Comparison of ENCODE assay signal across 35 cellular contexts in the genomic region with DNA sequence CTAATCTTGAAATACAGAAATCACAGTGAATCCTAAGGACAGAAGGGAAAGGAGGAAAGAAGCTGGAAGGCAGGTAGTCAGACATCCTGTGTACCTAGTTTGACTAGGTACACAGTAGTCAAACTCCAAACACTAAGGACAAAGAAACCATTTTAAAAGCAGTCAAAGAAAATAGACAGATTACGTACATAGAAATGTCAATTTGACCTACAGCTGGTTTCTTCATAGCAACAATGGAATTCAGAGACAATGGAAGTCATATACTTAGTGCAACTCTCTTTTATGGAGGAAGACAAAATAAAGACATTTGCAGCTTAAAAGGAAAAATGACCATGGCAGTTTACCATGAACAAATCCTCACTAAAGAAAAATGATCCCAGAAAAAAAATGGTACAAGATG.
DNase-seq lines count a peak whose midpoint lies in the region; ATAC-seq, FAIRE-seq and TF ChIP-seq lines count a peak whose summit lies in the region.
"Had no signal": no experiment of that assay in that cellular context is flagged by ENCODE, and none has a peak within 500 bp of the region (broad histone marks: within the 10 kb centered on the region; RNA-seq: fewer than 3 reads in every experiment).

No MANE protein-coding gene starts in this region.

- DNase-seq in HepG2 (ENCODE audit: low spot score) (no peak), right lobe of liver (no peak), WTC11 (ENCODE audit: low spot score) (no peak), astrocyte (ENCODE audit: low read depth) (no peak), HT-29 (ENCODE audit: low spot score) (no peak)
- DNase-seq in stimulated activated naive B cell treated with anti-CD40 and anti-IgM and Interleukin-4, amounts not matched to agents 10 μg/mL and 1 μg/mL and 100 μg/mL, for 72 hours: no peak
- DNase-seq: 8988T; ACHN; AML-193; BE2C; C1 segment of cervical spinal cord; Caco-2; Calu3; CD4-positive, alpha-beta memory T cell; CD4-positive, alpha-beta T cell; CD4-positive, CD25-positive, alpha-beta regulatory T cell; CD8-positive, alpha-beta memory T cell; CD8-positive, alpha-beta T cell; COR-L47; DMS 273 treated with DMSO at 0.1 percent for 48 hours; DMS153; DMS53; DMS79; DMS79 treated with DMSO at 0.1 percent for 48 hours; DND-41; EL had no signal

- in situ Hi-C loops in HepG2 (cut with HindIII; ENCODE audit: extremely low pct_ligation_motif_present, low pct_unique_long_range_greater_than_20kb): no loop called here

- H3K36me3 Mint-ChIP-seq in WTC11 (no peaks in the 10 kb centered on the region), astrocyte (ENCODE audit: low read depth, unreplicated experiment) (no peaks in the 10 kb centered on the region)
- H3K36me3 Mint-ChIP-seq in stimulated activated naive B cell treated with anti-CD40 and anti-IgM and Interleukin-4, amounts not matched to agents 10 μg/mL and 1 μg/mL and 100 μg/mL, for 72 hours: peaks cover 16 to 37% of the 10 kb centered on the region in 2 donors
- H3K36me3 Mint-ChIP-seq: CD4-positive, CD25-positive, alpha-beta regulatory T cell had no signal

- TF ChIP-seq RAD21 in HepG2 (CRISPR knock-in tag; IDR thresholded peaks at IDR 0.05): no peak

- FAIRE-seq in HepG2 (lab: Jason Lieb, UNC) (no peak), astrocyte (lab: Jason Lieb, UNC) (peak; percentile 5)
- FAIRE-seq: A204.1, A549, D721Med had no signal

- BruUV-seq in HepG2 (replicated peaks; lab: Mats Ljungman, UMichigan): no TSS peak

- H3K4me3 Mint-ChIP-seq in WTC11 (no peak overlapping the region), astrocyte (ENCODE audit: unreplicated experiment) (no peak overlapping the region)
- H3K4me3 Mint-ChIP-seq in stimulated activated naive B cell treated with anti-CD40 and anti-IgM and Interleukin-4, amounts not matched to agents 10 μg/mL and 1 μg/mL and 100 μg/mL, for 72 hours: no peak overlapping the region
- H3K4me3 Mint-ChIP-seq: B cell; CD14-positive monocyte; CD4-positive, alpha-beta memory T cell; CD4-positive, alpha-beta T cell; CD4-positive, CD25-positive, alpha-beta regulatory T cell; CD8-positive, alpha-beta memory T cell; CD8-positive, alpha-beta T cell had no signal

- no peak overlapping the region for H3K27ac ChIP-seq in HepG2 (ENCODE audit: extremely low read length, insufficient read depth, low read length)
- no peak overlapping the region for H3K27ac ChIP-seq in right lobe of liver
- H3K27ac ChIP-seq in astrocyte (ENCODE audit: low read depth, low read length): no peak overlapping the region
- H3K27ac ChIP-seq: 22Rv1; A549; BLaER1; BLaER1 treated with 17β-estradiol and CSF1 and Interleukin-3, amounts not matched to agents 10 nM and 100 nM; C4-2B had no signal

- H2AFZ ChIP-seq in HepG2 (ENCODE audit: low read length) (no peak overlapping the region), astrocyte (ENCODE audit: low read depth, low read length) (no peak overlapping the region)

- H3K4me3 ChIP-seq in HepG2 (replicated peaks in 1 of 3; ENCODE audit: insufficient read depth in 1 of 3, low read depth in 2 of 3, low read length in 3 of 3) (no peak overlapping the region), right lobe of liver (no peak overlapping the region), astrocyte (ENCODE audit: insufficient read depth, low read depth, low read length) (no peak overlapping the region)
- H3K4me3 ChIP-seq: A549; BLaER1; BLaER1 treated with 17β-estradiol and CSF1 and Interleukin-3, amounts not matched to agents 10 nM and 100 nM had no signal

- H3K27ac Mint-ChIP-seq in WTC11 (no peak overlapping the region), astrocyte (ENCODE audit: unreplicated experiment) (no peak overlapping the region)
- no peak overlapping the region for H3K27ac Mint-ChIP-seq in stimulated activated naive B cell treated with anti-CD40 and anti-IgM and Interleukin-4, amounts not matched to agents 10 μg/mL and 1 μg/mL and 100 μg/mL, for 72 hours
- H3K27ac Mint-ChIP-seq: B cell; CD14-positive monocyte; CD4-positive, alpha-beta memory T cell; CD4-positive, alpha-beta T cell; CD4-positive, CD25-positive, alpha-beta regulatory T cell; CD8-positive, alpha-beta memory T cell; CD8-positive, alpha-beta T cell had no signal

- intact Hi-C loops in HepG2 (cut with micrococcal nuclease; ENCODE audit: unreplicated experiment): no loop called here
- intact Hi-C loops in right lobe of liver (cut with DNase I): no loop called here

- H3K27me3 Mint-ChIP-seq in WTC11 (ENCODE audit: low read depth): no peaks in the 10 kb centered on the region
- H3K27me3 Mint-ChIP-seq in astrocyte (ENCODE audit: low read depth, unreplicated experiment): peaks cover 6% of the 10 kb centered on the region
- no peaks in the 10 kb centered on the region for H3K27me3 Mint-ChIP-seq in stimulated activated naive B cell treated with anti-CD40 and anti-IgM and Interleukin-4, amounts not matched to agents 10 μg/mL and 1 μg/mL and 100 μg/mL, for 72 hours
- H3K27me3 Mint-ChIP-seq: B cell; CD4-positive, alpha-beta memory T cell; CD4-positive, alpha-beta T cell; CD8-positive, alpha-beta memory T cell had no signal

- H3K4me2 ChIP-seq in HepG2 (ENCODE audit: low read depth, low read length): no peak overlapping the region
- no peak overlapping the region for H3K4me2 ChIP-seq in astrocyte (ENCODE audit: low read length)
- H3K4me2 ChIP-seq: A549; BLaER1; BLaER1 treated with 17β-estradiol and CSF1 and Interleukin-3, amounts not matched to agents 10 nM and 100 nM had no signal

- TF ChIP-seq EP300 in HepG2 (IDR thresholded peaks at IDR 0.05; ENCODE audit: low read depth in 2 of 2, low read length in 2 of 2): no peak
- TF ChIP-seq EP300 in HepG2 (CRISPR knock-in tag; IDR thresholded peaks at IDR 0.05; ENCODE audit: borderline replicate concordance): no peak

- POLR2A ChIA-PET in HepG2 (lab: Yijun Ruan, JAX): no interaction called here
- POLR2A ChIA-PET in WTC11 (lab: Charles Lee): no interaction called here

- ATAC-seq in HepG2 (no peak), right lobe of liver (no peak), WTC11 (no peak)
- ATAC-seq in stimulated activated naive B cell treated with anti-CD40 and anti-IgM and Interleukin-4, amounts not matched to agents 10 μg/mL and 1 μg/mL and 100 μg/mL, for 72 hours (replicated peaks): no peak
- ATAC-seq: A549; CD8-positive, alpha-beta T cell had no signal

- no peaks in the 10 kb centered on the region for H3K36me3 ChIP-seq in HepG2 (replicated peaks in 1 of 2; ENCODE audit: control insufficient read depth in 1 of 2, insufficient read depth in 2 of 2, low read length in 2 of 2)
- H3K36me3 ChIP-seq in right lobe of liver: peaks cover 0 to 17% (median under 1%) of the 10 kb centered on the region in 4 donors
- H3K36me3 ChIP-seq in astrocyte (ENCODE audit: insufficient read depth, low read length): no peaks in the 10 kb centered on the region
- H3K36me3 ChIP-seq: BE2C, BLaER1 had no signal

- H3K27me3 ChIP-seq in HepG2 (ENCODE audit: control insufficient read depth in 1 of 2, insufficient read depth in 2 of 2, low read length in 2 of 2) (no peaks in the 10 kb centered on the region), right lobe of liver (no peaks in the 10 kb centered on the region), astrocyte (ENCODE audit: insufficient read depth, low read length) (no peaks in the 10 kb centered on the region)
- H3K27me3 ChIP-seq: BLaER1; BLaER1 treated with 17β-estradiol and CSF1 and Interleukin-3, amounts not matched to agents 10 nM and 100 nM had no signal

- TF ChIP-seq CTCF in HepG2 (CRISPR knock-in tag; IDR thresholded peaks at IDR 0.05) (no peak), right lobe of liver (IDR thresholded peaks at IDR 0.05) (no peak), WTC11 (IDR thresholded peaks at IDR 0.05) (no peak), astrocyte (IDR thresholded peaks at IDR 0.05; ENCODE audit: insufficient read depth, low read depth, low read length) (no peak)

- H3K4me1 Mint-ChIP-seq in WTC11 (no peaks in the 10 kb centered on the region), astrocyte (ENCODE audit: low read depth, unreplicated experiment) (no peaks in the 10 kb centered on the region)
- H3K4me1 Mint-ChIP-seq in stimulated activated naive B cell treated with anti-CD40 and anti-IgM and Interleukin-4, amounts not matched to agents 10 μg/mL and 1 μg/mL and 100 μg/mL, for 72 hours: no peaks in the 10 kb centered on the region
- H3K4me1 Mint-ChIP-seq: B cell; CD14-positive monocyte; CD4-positive, alpha-beta memory T cell; CD4-positive, CD25-positive, alpha-beta regulatory T cell; CD8-positive, alpha-beta memory T cell had no signal

- 6% methylated on average over 1 of the region's 1 CpG for WGBS in HepG2 (ENCODE audit: low lambda C conversion rate)
- 100% methylated on average over 1 of the region's 1 CpG for WGBS in right lobe of liver (ENCODE audit: insufficient coverage, low coverage, low lambda C conversion rate, missing lambda C conversion rate)

- H3K9me3 ChIP-seq in HepG2 (ENCODE audit: low read length) (no peaks in the 10 kb centered on the region), right lobe of liver (no peaks in the 10 kb centered on the region), astrocyte (ENCODE audit: insufficient read depth, low read depth, low read length) (no peaks in the 10 kb centered on the region)
- H3K9me3 ChIP-seq: A549, BE2C, BLaER1, Caco-2 had no signal

- H3K4me1 ChIP-seq in HepG2 (ENCODE audit: insufficient read depth, low read length): peaks cover 7% of the 10 kb centered on the region; the same call in 1 of the 2 replicates
- H3K4me1 ChIP-seq in right lobe of liver: no peaks in the 10 kb centered on the region
- no peaks in the 10 kb centered on the region for H3K4me1 ChIP-seq in astrocyte (ENCODE audit: insufficient read depth, low read length)
- H3K4me1 ChIP-seq: A549; BE2C; BLaER1; BLaER1 treated with 17β-estradiol and CSF1 and Interleukin-3, amounts not matched to agents 10 nM and 100 nM; Caco-2 had no signal

- H4K20me1 ChIP-seq in HepG2 (ENCODE audit: insufficient read depth, low read length) (no peaks in the 10 kb centered on the region), astrocyte (ENCODE audit: insufficient read depth, low read length) (no peaks in the 10 kb centered on the region)
- H4K20me1 ChIP-seq: BLaER1; BLaER1 treated with 17β-estradiol and CSF1 and Interleukin-3, amounts not matched to agents 10 nM and 100 nM had no signal

- TF ChIP-seq POLR2A in HepG2 (IDR thresholded peaks at IDR 0.05; ENCODE audit: insufficient read depth in 1 of 2, low read depth in 2 of 2, low read length in 2 of 2): no peak
- no peak for TF ChIP-seq POLR2A in right lobe of liver (IDR thresholded peaks at IDR 0.05)

- CTCF ChIA-PET in HepG2 (lab: Yijun Ruan, JAX; ENCODE audit: low intra/inter-chr PET ratio, low total read pairs): no interaction called here
- CTCF ChIA-PET in WTC11 (lab: Charles Lee): no interaction called here

- H3K79me2 ChIP-seq in HepG2 (ENCODE audit: insufficient read depth, low read length) (no peaks in the 10 kb centered on the region), astrocyte (ENCODE audit: insufficient read depth, low read length) (no peaks in the 10 kb centered on the region)

- H3K9ac ChIP-seq in HepG2 (ENCODE audit: insufficient read depth, low read depth, low read length): no peak overlapping the region
- no peak overlapping the region for H3K9ac ChIP-seq in astrocyte (ENCODE audit: low read length)
- H3K9ac ChIP-seq: BLaER1; BLaER1 treated with 17β-estradiol and CSF1 and Interleukin-3, amounts not matched to agents 10 nM and 100 nM had no signal

- H3K9me3 Mint-ChIP-seq in WTC11: no peaks in the 10 kb centered on the region
- H3K9me3 Mint-ChIP-seq in astrocyte (ENCODE audit: unreplicated experiment): no peaks in the 10 kb centered on the region
- H3K9me3 Mint-ChIP-seq in stimulated activated naive B cell treated with anti-CD40 and anti-IgM and Interleukin-4, amounts not matched to agents 10 μg/mL and 1 μg/mL and 100 μg/mL, for 72 hours: peaks cover 2 to 4% of the 10 kb centered on the region in 2 donors
- H3K9me3 Mint-ChIP-seq: CD4-positive, alpha-beta T cell; CD8-positive, alpha-beta memory T cell; CD8-positive, alpha-beta T cell had no signal
